ENCODE assay signal across 2 cellular contexts in the genomic region with DNA sequence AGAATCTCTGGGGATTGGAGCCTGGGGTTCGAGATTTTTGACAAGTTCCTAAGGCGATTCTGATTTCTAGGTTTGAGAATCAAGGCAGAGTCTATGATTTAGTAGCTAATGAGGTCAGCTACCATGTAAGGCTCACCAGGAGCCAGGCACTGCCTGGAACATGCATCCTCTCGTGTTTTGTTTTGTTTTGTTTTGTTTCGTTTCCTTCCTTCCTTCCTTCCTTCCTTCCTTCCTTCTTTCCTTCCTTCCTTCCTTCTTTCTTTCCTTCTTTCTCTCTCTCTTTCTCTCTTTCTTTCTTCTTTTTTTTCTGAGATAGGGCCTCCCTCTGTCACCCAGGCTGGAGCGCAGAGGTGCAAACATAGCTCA.
TF ChIP-seq lines count a peak whose summit lies in the region.

No MANE protein-coding gene starts in this region.

TF ChIP-seq in GM23338, 12 proteins besides CTCF, POLR2A, EP300 and RAD21:
- no peak for TF ChIP-seq NANOG (IDR thresholded peaks at IDR 0.05; ENCODE audit: borderline replicate concordance)
- peak; percentile 7 for TF ChIP-seq EZH2 (IDR thresholded peaks at IDR 0.05; ENCODE audit: low read depth, unreplicated experiment)
- TF ChIP-seq CREB1 (CRISPR knock-in tag; IDR thresholded peaks at IDR 0.05; ENCODE audit: low read depth) = no peak
- TF ChIP-seq ZNF114 (CRISPR knock-in tag; IDR thresholded peaks at IDR 0.05) = no peak
- TF ChIP-seq, protein P1, sequence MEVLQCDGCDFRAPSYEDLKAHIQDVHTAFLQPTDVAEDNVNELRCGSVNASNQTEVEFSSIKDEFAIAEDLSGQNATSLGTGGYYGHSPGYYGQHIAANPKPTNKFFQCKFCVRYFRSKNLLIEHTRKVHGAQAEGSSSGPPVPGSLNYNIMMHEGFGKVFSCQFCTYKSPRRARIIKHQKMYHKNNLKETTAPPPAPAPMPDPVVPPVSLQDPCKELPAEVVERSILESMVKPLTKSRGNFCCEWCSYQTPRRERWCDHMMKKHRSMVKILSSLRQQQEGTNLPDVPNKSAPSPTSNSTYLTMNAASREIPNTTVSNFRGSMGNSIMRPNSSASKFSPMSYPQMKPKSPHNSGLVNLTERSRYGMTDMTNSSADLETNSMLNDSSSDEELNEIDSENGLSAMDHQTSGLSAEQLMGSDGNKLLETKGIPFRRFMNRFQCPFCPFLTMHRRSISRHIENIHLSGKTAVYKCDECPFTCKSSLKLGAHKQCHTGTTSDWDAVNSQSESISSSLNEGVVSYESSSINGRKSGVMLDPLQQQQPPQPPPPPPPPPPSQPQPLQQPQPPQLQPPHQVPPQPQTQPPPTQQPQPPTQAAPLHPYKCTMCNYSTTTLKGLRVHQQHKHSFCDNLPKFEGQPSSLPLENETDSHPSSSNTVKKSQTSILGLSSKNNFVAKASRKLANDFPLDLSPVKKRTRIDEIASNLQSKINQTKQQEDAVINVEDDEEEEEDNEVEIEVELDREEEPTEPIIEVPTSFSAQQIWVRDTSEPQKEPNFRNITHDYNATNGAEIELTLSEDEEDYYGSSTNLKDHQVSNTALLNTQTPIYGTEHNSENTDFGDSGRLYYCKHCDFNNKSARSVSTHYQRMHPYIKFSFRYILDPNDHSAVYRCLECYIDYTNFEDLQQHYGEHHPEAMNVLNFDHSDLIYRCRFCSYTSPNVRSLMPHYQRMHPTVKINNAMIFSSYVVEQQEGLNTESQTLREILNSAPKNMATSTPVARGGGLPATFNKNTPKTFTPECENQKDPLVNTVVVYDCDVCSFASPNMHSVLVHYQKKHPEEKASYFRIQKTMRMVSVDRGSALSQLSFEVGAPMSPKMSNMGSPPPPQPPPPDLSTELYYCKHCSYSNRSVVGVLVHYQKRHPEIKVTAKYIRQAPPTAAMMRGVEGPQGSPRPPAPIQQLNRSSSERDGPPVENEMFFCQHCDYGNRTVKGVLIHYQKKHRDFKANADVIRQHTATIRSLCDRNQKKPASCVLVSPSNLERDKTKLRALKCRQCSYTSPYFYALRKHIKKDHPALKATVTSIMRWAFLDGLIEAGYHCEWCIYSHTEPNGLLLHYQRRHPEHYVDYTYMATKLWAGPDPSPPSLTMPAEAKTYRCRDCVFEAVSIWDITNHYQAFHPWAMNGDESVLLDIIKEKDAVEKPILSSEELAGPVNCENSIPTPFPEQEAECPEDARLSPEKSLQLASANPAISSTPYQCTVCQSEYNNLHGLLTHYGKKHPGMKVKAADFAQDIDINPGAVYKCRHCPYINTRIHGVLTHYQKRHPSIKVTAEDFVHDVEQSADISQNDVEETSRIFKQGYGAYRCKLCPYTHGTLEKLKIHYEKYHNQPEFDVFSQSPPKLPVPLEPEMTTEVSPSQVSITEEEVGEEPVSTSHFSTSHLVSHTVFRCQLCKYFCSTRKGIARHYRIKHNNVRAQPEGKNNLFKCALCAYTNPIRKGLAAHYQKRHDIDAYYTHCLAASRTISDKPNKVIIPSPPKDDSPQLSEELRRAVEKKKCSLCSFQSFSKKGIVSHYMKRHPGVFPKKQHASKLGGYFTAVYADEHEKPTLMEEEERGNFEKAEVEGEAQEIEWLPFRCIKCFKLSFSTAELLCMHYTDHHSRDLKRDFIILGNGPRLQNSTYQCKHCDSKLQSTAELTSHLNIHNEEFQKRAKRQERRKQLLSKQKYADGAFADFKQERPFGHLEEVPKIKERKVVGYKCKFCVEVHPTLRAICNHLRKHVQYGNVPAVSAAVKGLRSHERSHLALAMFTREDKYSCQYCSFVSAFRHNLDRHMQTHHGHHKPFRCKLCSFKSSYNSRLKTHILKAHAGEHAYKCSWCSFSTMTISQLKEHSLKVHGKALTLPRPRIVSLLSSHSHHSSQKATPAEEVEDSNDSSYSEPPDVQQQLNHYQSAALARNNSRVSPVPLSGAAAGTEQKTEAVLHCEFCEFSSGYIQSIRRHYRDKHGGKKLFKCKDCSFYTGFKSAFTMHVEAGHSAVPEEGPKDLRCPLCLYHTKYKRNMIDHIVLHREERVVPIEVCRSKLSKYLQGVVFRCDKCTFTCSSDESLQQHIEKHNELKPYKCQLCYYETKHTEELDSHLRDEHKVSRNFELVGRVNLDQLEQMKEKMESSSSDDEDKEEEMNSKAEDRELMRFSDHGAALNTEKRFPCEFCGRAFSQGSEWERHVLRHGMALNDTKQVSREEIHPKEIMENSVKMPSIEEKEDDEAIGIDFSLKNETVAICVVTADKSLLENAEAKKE (CRISPR knock-in tag; IDR thresholded peaks at IDR 0.05) = no peak

TF ChIP-seq in K562, 482 proteins besides CTCF, POLR2A, EP300 and RAD21:
- no peak for TF ChIP-seq ASH1L (IDR thresholded peaks at IDR 0.05; ENCODE audit: borderline replicate concordance, low read depth, partially characterized antibody)
- TF ChIP-seq STAT5B (CRISPR knock-in tag; IDR thresholded peaks at IDR 0.05) = no peak
- TF ChIP-seq, protein P2, sequence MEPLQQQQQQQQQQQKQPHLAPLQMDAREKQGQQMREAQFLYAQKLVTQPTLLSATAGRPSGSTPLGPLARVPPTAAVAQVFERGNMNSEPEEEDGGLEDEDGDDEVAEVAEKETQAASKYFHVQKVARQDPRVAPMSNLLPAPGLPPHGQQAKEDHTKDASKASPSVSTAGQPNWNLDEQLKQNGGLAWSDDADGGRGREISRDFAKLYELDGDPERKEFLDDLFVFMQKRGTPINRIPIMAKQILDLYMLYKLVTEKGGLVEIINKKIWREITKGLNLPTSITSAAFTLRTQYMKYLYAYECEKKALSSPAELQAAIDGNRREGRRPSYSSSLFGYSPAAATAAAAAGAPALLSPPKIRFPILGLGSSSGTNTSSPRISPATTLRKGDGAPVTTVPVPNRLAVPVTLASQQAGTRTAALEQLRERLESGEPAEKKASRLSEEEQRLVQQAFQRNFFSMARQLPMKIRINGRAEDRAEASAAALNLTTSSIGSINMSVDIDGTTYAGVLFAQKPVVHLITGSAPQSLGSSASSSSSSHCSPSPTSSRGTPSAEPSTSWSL (CRISPR knock-in tag; IDR thresholded peaks at IDR 0.05; ENCODE audit: borderline replicate concordance) = no peak
- TF ChIP-seq, protein P3, sequence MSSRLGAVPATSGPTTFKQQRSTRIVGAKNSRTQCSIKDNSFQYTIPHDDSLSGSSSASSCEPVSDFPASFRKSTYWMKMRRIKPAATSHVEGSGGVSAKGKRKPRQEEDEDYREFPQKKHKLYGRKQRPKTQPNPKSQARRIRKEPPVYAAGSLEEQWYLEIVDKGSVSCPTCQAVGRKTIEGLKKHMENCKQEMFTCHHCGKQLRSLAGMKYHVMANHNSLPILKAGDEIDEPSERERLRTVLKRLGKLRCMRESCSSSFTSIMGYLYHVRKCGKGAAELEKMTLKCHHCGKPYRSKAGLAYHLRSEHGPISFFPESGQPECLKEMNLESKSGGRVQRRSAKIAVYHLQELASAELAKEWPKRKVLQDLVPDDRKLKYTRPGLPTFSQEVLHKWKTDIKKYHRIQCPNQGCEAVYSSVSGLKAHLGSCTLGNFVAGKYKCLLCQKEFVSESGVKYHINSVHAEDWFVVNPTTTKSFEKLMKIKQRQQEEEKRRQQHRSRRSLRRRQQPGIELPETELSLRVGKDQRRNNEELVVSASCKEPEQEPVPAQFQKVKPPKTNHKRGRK (tag; IDR thresholded peaks at IDR 0.05) = 0 out of 2 replicates have a peak, but pooled peaks have one; percentile 19
- no peak for TF ChIP-seq HDAC6 (IDR thresholded peaks at IDR 0.05; ENCODE audit: low read depth, low read length)
- peak; percentile 25 to 40; a peak in 1 of 4 replicates for TF ChIP-seq KDM1A (IDR thresholded peaks at IDR 0.05)
- TF ChIP-seq, protein P4, sequence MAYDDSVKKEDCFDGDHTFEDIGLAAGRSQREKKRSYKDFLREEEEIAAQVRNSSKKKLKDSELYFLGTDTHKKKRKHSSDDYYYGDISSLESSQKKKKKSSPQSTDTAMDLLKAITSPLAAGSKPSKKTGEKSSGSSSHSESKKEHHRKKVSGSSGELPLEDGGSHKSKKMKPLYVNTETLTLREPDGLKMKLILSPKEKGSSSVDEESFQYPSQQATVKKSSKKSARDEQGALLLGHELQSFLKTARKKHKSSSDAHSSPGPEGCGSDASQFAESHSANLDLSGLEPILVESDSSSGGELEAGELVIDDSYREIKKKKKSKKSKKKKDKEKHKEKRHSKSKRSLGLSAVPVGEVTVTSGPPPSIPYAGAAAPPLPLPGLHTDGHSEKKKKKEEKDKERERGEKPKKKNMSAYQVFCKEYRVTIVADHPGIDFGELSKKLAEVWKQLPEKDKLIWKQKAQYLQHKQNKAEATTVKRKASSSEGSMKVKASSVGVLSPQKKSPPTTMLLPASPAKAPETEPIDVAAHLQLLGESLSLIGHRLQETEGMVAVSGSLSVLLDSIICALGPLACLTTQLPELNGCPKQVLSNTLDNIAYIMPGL (CRISPR knock-in tag; IDR thresholded peaks at IDR 0.05) = no peak
- no peak for TF ChIP-seq PHF8 (IDR thresholded peaks at IDR 0.05; ENCODE audit: borderline replicate concordance, low read length)
- no peak for TF ChIP-seq NCOA2 (IDR thresholded peaks at IDR 0.05; ENCODE audit: partially characterized antibody in 2 of 2)
- TF ChIP-seq, protein P5, sequence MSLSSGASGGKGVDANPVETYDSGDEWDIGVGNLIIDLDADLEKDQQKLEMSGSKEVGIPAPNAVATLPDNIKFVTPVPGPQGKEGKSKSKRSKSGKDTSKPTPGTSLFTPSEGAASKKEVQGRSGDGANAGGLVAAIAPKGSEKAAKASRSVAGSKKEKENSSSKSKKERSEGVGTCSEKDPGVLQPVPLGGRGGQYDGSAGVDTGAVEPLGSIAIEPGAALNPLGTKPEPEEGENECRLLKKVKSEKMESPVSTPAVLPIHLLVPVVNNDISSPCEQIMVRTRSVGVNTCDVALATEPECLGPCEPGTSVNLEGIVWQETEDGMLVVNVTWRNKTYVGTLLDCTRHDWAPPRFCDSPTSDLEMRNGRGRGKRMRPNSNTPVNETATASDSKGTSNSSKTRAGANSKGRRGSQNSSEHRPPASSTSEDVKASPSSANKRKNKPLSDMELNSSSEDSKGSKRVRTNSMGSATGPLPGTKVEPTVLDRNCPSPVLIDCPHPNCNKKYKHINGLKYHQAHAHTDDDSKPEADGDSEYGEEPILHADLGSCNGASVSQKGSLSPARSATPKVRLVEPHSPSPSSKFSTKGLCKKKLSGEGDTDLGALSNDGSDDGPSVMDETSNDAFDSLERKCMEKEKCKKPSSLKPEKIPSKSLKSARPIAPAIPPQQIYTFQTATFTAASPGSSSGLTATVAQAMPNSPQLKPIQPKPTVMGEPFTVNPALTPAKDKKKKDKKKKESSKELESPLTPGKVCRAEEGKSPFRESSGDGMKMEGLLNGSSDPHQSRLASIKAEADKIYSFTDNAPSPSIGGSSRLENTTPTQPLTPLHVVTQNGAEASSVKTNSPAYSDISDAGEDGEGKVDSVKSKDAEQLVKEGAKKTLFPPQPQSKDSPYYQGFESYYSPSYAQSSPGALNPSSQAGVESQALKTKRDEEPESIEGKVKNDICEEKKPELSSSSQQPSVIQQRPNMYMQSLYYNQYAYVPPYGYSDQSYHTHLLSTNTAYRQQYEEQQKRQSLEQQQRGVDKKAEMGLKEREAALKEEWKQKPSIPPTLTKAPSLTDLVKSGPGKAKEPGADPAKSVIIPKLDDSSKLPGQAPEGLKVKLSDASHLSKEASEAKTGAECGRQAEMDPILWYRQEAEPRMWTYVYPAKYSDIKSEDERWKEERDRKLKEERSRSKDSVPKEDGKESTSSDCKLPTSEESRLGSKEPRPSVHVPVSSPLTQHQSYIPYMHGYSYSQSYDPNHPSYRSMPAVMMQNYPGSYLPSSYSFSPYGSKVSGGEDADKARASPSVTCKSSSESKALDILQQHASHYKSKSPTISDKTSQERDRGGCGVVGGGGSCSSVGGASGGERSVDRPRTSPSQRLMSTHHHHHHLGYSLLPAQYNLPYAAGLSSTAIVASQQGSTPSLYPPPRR (CRISPR knock-in tag; IDR thresholded peaks at IDR 0.05; ENCODE audit: borderline replicate concordance) = no peak
- TF ChIP-seq, protein P6, sequence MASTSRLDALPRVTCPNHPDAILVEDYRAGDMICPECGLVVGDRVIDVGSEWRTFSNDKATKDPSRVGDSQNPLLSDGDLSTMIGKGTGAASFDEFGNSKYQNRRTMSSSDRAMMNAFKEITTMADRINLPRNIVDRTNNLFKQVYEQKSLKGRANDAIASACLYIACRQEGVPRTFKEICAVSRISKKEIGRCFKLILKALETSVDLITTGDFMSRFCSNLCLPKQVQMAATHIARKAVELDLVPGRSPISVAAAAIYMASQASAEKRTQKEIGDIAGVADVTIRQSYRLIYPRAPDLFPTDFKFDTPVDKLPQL (IDR thresholded peaks at IDR 0.05; ENCODE audit: extremely low read depth, insufficient read length) = no peak
- no peak for TF ChIP-seq PRPF4 (IDR thresholded peaks at IDR 0.05; ENCODE audit: insufficient read depth, low read depth, low read length, poor library complexity, severe bottlenecking)
- no peak for TF ChIP-seq ZNF778 (CRISPR knock-in tag; IDR thresholded peaks at IDR 0.05)
TF ChIP-seq in K562: peak in this region for 2.
